ENCODE assay signal across 8 cellular contexts in genomic region chr22:45240810-45241631, GRCh38. TPM values are rescaled to one million over a fixed set of nuclear protein-coding genes. Genes with fewer than 3 reads are reported as not detected.
DNase-seq lines count a peak whose midpoint lies in the region; ATAC-seq, FAIRE-seq and TF ChIP-seq lines count a peak whose summit lies in the region.

KIAA0930 (minus strand) TSS chr22:45240894; CDS start chr22:45240703, 191 bp downstream.

- peaks cover 5 to 10% (median 8%) of the 10 kb centered on the region in 3 donors for H3K27me3 Mint-ChIP-seq in immature natural killer cell (ENCODE audit: low read depth in 3 of 3)

- peaks cover 4 to 9% of the 10 kb centered on the region in 2 donors for H3K4me1 ChIP-seq in small intestine (ENCODE audit: control insufficient read depth in 2 of 2, insufficient read depth in 1 of 2, low read depth in 1 of 2, low read length in 1 of 2)

- H3K27me3 ChIP-seq in bronchial epithelial cell (ENCODE audit: control insufficient read depth, insufficient read depth, low read length) (no peaks in the 10 kb centered on the region), small intestine (ENCODE audit: control insufficient read depth in 2 of 2, insufficient read depth in 2 of 2, low read length in 2 of 2) (no peaks in the 10 kb centered on the region)

- H3K36me3 ChIP-seq in bronchial epithelial cell (ENCODE audit: control insufficient read depth, insufficient read depth, low read length) (peaks cover 17% of the 10 kb centered on the region), small intestine (ENCODE audit: control insufficient read depth in 2 of 2, insufficient read depth in 2 of 2, low read length in 2 of 2) (no peaks in the 10 kb centered on the region)

- peak; percentile 98 for DNase-seq in AG08396 (ENCODE audit: low spot score)
- peak; percentile 86 for DNase-seq in NB4 (ENCODE audit: low read depth)
- DNase-seq in activated CD4-positive, CD25-positive, alpha-beta regulatory T cell (lab: John Stamatoyannopoulos, UW) = peak; percentile 68 to 82 (median 78)
- DNase-seq in bronchial epithelial cell (ENCODE audit: low read depth) = no peak
- peak; percentile 82 to 88 (median 82) for DNase-seq in immature natural killer cell
- DNase-seq in small intestine = peak; percentile 69

- H3K4me3 ChIP-seq in NB4 (ENCODE audit: low read depth, low read length) (peak within 1 kb of the TSS; percentile 70), bronchial epithelial cell (ENCODE audit: low read depth, low read length) (peak within 1 kb of the TSS; percentile 85), small intestine (ENCODE audit: low read depth in 1 of 2, low read length in 2 of 2) (peak within 1 kb of the TSS; percentile 57 to 82)

- H3K27ac ChIP-seq in small intestine (ENCODE audit: low read depth in 1 of 2, low read length in 1 of 2) = peak within 1 kb of the TSS; percentile 9 to 63

- H3K4me1 Mint-ChIP-seq in immature natural killer cell = peaks cover 41 to 49% of the 10 kb centered on the region in 2 donors

- 7 to 19% (median 11%) methylated on average over 22 to 66 of the region's 66 CpGs for WGBS in small intestine, 3 donors

- ATAC-seq in GM19351 (IDR thresholded peaks at IDR 0.05; ENCODE audit: unreplicated experiment) (peak; percentile 44), HG03457 (IDR thresholded peaks at IDR 0.05; ENCODE audit: unreplicated experiment) (no peak)

- H3K9me3 Mint-ChIP-seq in immature natural killer cell = no peaks in the 10 kb centered on the region

- FAIRE-seq in bronchial epithelial cell (lab: Jason Lieb, UNC) (no peak), small intestine (lab: Jason Lieb, UNC) (no peak)

- peaks cover 0 to 10% (median 0%) of the 10 kb centered on the region in 3 donors for H3K36me3 Mint-ChIP-seq in immature natural killer cell

- no peak for TF ChIP-seq CTCF in NB4 (IDR thresholded peaks at IDR 0.05; ENCODE audit: low read depth, low read length)
- no peak for TF ChIP-seq CTCF in bronchial epithelial cell (IDR thresholded peaks at IDR 0.05; ENCODE audit: insufficient read depth, low read length, severe bottlenecking)

- TF ChIP-seq POLR2A in NB4 (IDR thresholded peaks at IDR 0.05; ENCODE audit: extremely low read depth, insufficient read length) = no peak

- no peaks in the 10 kb centered on the region for H3K9me3 ChIP-seq in small intestine (ENCODE audit: control insufficient read depth, low read depth)

- peak within 1 kb of the TSS; percentile 93 to 96 (median 94) for H3K4me3 Mint-ChIP-seq in immature natural killer cell

- peak within 1 kb of the TSS; percentile 81 to 93 (median 90) for H3K27ac Mint-ChIP-seq in immature natural killer cell

RNA-seq across cellular contexts. Expression of gene KIAA0930, which starts in this region (rescaled TPM):
- 72.1 and 78.5 TPM in 2 replicates for total RNA-seq in bronchial epithelial cell
- polyA plus RNA-seq in immature natural killer cell (1 to 10 TPM; 2.2 to 6.2 (median 4.5) TPM), small intestine (10 to 100 TPM; 23.0 to 29.0 (median 28.9) TPM)
